ENCODE assay signal across 11 cellular contexts in the genomic region with DNA sequence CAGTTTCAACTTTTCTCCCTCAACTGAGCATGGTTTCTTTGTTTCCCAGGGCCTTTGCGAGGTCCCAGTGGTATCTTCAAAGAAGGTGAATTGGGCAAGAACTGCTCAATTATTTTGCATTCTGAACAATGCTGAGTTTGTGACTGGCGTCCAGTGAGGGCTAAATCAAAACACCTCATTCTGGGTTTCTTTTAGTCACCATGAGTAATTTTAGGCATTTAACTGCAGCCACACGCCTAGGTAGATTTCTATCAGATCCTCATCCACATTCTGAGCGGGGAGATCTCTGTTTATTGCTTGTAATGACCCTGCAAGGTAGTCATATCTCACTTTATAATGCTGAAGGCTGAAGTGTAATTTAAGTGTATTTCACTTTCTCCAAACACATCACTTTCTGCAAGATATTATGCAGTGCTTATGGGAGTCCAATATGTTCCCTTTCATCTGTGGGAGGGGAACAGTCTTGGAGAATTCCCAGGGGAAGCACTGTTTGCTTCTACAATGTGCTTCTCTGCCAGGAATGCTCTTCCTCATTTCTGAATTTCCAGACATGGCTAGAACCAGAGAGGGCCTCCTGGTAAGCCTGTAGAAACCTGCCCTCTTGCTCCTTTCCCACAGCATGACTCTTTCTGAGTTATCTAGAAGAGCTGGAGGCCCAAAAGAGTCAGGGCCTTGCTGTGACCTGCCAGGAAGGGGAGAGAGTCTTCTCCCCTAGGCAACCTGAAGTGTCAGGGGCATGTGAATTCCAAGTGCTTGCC.
DNase-seq lines count a peak whose midpoint lies in the region; ATAC-seq and TF ChIP-seq lines count a peak whose summit lies in the region.
"Had no signal": no experiment of that assay in that cellular context is flagged by ENCODE, and none has a peak within 500 bp of the region (broad histone marks: within the 10 kb centered on the region; RNA-seq: fewer than 3 reads in every experiment).

No MANE protein-coding gene starts in this region.

- no peaks in the 10 kb centered on the region for H3K9me3 Mint-ChIP-seq in nephron progenitor cell

- no peaks in the 10 kb centered on the region for H3K9me3 ChIP-seq in breast epithelium
- H3K9me3 ChIP-seq: neutrophil had no signal

- peak; percentile 33 for DNase-seq in EL
- DNase-seq in breast epithelium (ENCODE audit: low spot score in 2 of 2): no peak
- no peak for DNase-seq in nephron progenitor cell
- no peak for DNase-seq in stimulated activated CD4-positive, alpha-beta T cell treated with anti-CD3 and anti-CD28 coated beads, Interleukin-4, amount 100 ng/mL, for 24 hours
- DNase-seq in amygdala (lab: John Stamatoyannopoulos, UW): no peak
- no peak for DNase-seq in H4 (ENCODE audit: low spot score)
- DNase-seq: activated T-cell treated with anti-CD3 and anti-CD28 coated beads, Interleukin-2, amount 50 U/mL, for 48 hours had no signal

- H3K27ac Mint-ChIP-seq in nephron progenitor cell: peak overlapping the region; percentile 94

- TF ChIP-seq POLR2A in breast epithelium (IDR thresholded peaks at IDR 0.05): no peak

- H3K27ac ChIP-seq in breast epithelium: peak overlapping the region; percentile 54 to 64
- H3K27ac ChIP-seq: neutrophil, SK-N-MC had no signal

- H3K27me3 Mint-ChIP-seq in nephron progenitor cell (ENCODE audit: low read depth, poor library complexity): peaks cover 4% of the 10 kb centered on the region

- no peak overlapping the region for H3K4me3 ChIP-seq in breast epithelium
- H3K4me3 ChIP-seq: SK-N-MC had no signal

- H3K4me3 Mint-ChIP-seq in nephron progenitor cell: peak overlapping the region; percentile 25

- H3K4me1 Mint-ChIP-seq in nephron progenitor cell: peaks cover 91% of the 10 kb centered on the region

- H3K36me3 Mint-ChIP-seq in nephron progenitor cell (ENCODE audit: low read depth): no peaks in the 10 kb centered on the region

- H3K27me3 ChIP-seq in breast epithelium: no peaks in the 10 kb centered on the region
- H3K27me3 ChIP-seq: neutrophil had no signal

- H3K36me3 ChIP-seq in breast epithelium: no peaks in the 10 kb centered on the region

- TF ChIP-seq CTCF in breast epithelium (IDR thresholded peaks at IDR 0.05) (no peak), nephron progenitor cell (IDR thresholded peaks at IDR 0.05) (no peak)

- H3K4me1 ChIP-seq in breast epithelium: no peaks in the 10 kb centered on the region

- intact Hi-C loops in breast epithelium (cut with DNase I; ENCODE audit: low total_unique reads): no loop called here

- ATAC-seq in HG02884 (IDR thresholded peaks at IDR 0.05; ENCODE audit: unreplicated experiment) (peak; percentile 75), GM19452 (IDR thresholded peaks at IDR 0.05; ENCODE audit: unreplicated experiment) (no peak)
